ENCODE assay signal across 10 cellular contexts in genomic region chr13:55007681-55008080, GRCh38.
"Had no signal": no experiment of that assay in that cellular context is flagged by ENCODE, and none has a peak within 500 bp of the region (broad histone marks: within the 10 kb centered on the region; RNA-seq: fewer than 3 reads in every experiment).

No MANE protein-coding gene starts in this region.

- H3K27ac Mint-ChIP-seq: H9, IgD-negative memory B cell had no signal

- H3K36me3 Mint-ChIP-seq: IgD-negative memory B cell had no signal

- FAIRE-seq: H54, HepG2 had no signal

- H3K4me1 Mint-ChIP-seq: IgD-negative memory B cell had no signal

- ATAC-seq: HepG2 had no signal

- H3K9ac ChIP-seq: KMS-11 had no signal

- H3K27me3 Mint-ChIP-seq: IgD-negative memory B cell had no signal

- H3K4me2 ChIP-seq: KMS-11 had no signal

- H3K4me3 Mint-ChIP-seq: H9, IgD-negative memory B cell had no signal

- H3K27ac ChIP-seq: HL-60, KMS-11 had no signal

- DNase-seq: GOT3, H9, HCEC 1CT, Karpas-422, KBM-7 had no signal
